Comparison of ENCODE assay signal across 8 cellular contexts in the genomic region with DNA sequence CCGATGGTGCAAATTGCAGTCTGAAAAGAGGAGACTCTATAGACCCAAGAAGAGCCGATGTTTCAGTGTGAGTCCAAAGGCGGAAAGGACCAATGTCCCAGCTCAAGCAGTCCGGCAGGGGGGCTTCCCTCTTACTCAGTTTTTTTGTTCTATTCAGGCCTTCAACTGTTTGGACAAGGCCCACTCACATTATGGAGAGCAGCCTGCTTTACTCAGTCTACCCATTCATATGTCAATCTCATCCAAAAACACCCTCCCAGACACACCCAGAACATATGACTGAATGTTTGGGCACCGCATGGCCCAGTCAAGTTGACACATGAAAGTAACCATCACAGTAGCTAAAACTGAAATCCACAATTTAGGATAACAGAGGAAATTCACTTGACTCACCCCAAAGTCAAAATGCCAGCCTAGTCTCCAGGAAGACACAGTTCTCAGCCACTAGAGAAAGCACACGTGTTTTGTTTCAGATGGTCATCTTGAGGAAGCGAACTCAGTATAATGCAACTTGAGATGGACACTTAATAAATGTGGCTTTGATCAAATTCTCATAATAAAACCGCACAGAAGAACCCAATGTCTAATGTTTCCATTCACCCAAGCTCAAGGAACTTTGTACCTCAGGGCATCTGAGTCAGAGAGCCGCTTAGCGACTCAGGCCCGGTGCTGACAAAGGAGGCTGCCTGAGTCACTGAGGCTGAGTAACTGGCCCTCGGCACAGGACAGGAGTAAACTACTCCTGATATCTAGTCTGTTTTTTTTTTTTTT. TPM values are rescaled to one million over a fixed set of nuclear protein-coding genes. Genes with fewer than 3 reads are reported as not detected.
A peak's percentile ranks its signal among the peaks of the same experiment; 100 is the strongest.
DNase-seq lines count a peak whose midpoint lies in the region; ATAC-seq, FAIRE-seq and TF ChIP-seq lines count a peak whose summit lies in the region.

No MANE protein-coding gene starts in this region.

- no peaks in the 10 kb centered on the region for H3K36me3 Mint-ChIP-seq in CD14-positive monocyte

- H3K4me1 Mint-ChIP-seq in CD14-positive monocyte: peaks cover 10% of the 10 kb centered on the region

- intact Hi-C loops in endothelial cell of umbilical vein (cut with micrococcal nuclease) (loop anchor here (1.0 to 10.0 kb wide), 3 partner anchors 7 to 798 kb away; a partner anchor contains a TSS), CD14-positive monocyte (cut with micrococcal nuclease) (no loop called here)

- CTCF ChIA-PET in BJ (lab: Yijun Ruan, JAX) (interaction anchor here (0.6 to 1.7 kb wide), 5 partner anchors 16 to 68 kb away, joined by 3 to 8 read pairs (median 3); no protein-coding TSS in a partner anchor), endothelial cell of umbilical vein (lab: Charles Lee) (interaction anchor here (0.8 to 4.7 kb wide), 4 partner anchors 8 to 125 kb away, joined by 3 to 31 read pairs (median 3); no protein-coding TSS in a partner anchor)

- H3K9ac ChIP-seq in endothelial cell of umbilical vein (replicated peaks; ENCODE audit: extremely low read depth, insufficient read depth, low read length): peak overlapping the region; percentile 100
- no peak overlapping the region for H3K9ac ChIP-seq in rectal smooth muscle tissue (ENCODE audit: low read length)

- FAIRE-seq in endothelial cell of umbilical vein (lab: Jason Lieb, UNC): peak; percentile 73

- peak overlapping the region; percentile 75 for H3K4me2 ChIP-seq in endothelial cell of umbilical vein (ENCODE audit: insufficient read depth, low read length)

- peaks cover 78% of the 10 kb centered on the region for H3K79me2 ChIP-seq in endothelial cell of umbilical vein (ENCODE audit: control insufficient read depth, insufficient read depth, low read length)

- H4K20me1 ChIP-seq in endothelial cell of umbilical vein (replicated peaks; ENCODE audit: control insufficient read depth, extremely low read depth, insufficient read depth, low read length): no peaks in the 10 kb centered on the region

- TF ChIP-seq CTCF in BJ (IDR thresholded peaks at IDR 0.05; ENCODE audit: insufficient read depth, low read depth, low read length) (no peak), endothelial cell of umbilical vein (IDR thresholded peaks at IDR 0.05; ENCODE audit: extremely low read depth in 1 of 2, insufficient read depth in 1 of 2, low read depth in 1 of 2, low read length in 2 of 2) (no peak), CD14-positive monocyte (IDR thresholded peaks at IDR 0.05) (no peak)

- H3K27ac Mint-ChIP-seq in CD14-positive monocyte: no peak overlapping the region

- H2AFZ ChIP-seq in endothelial cell of umbilical vein (ENCODE audit: low read depth, low read length): no peak overlapping the region

- peak overlapping the region in 1 of 2 donors; percentile 56 for H3K4me3 Mint-ChIP-seq in CD14-positive monocyte

- no peaks in the 10 kb centered on the region for H3K27me3 ChIP-seq in BJ (ENCODE audit: control insufficient read depth, insufficient read depth, low read length)
- H3K27me3 ChIP-seq in endothelial cell of umbilical vein (ENCODE audit: control insufficient read depth in 2 of 2, insufficient read depth in 2 of 2, low read length in 2 of 2): no peaks in the 10 kb centered on the region
- H3K27me3 ChIP-seq in rectal smooth muscle tissue (ENCODE audit: control insufficient read depth, insufficient read depth, low read length): no peaks in the 10 kb centered on the region

- H3K9me1 ChIP-seq in endothelial cell of umbilical vein (replicated peaks; ENCODE audit: control insufficient read depth, extremely low read depth, insufficient read depth, low read length): no peaks in the 10 kb centered on the region

- H3K27ac ChIP-seq in endothelial cell of umbilical vein (ENCODE audit: insufficient read depth, low read depth, low read length) (peak overlapping the region; percentile 92), rectal smooth muscle tissue (ENCODE audit: low read depth, low read length) (no peak overlapping the region)

- POLR2A ChIA-PET in BJ (lab: Charles Lee) (interaction anchor here (0.7 kb wide), 1 partner anchor 18 kb away, joined by 21 read pairs; no protein-coding TSS in a partner anchor), endothelial cell of umbilical vein (lab: Charles Lee) (interaction anchor here (0.7 to 2.4 kb wide), 5 partner anchors 8 to 121 kb away, joined by 3 to 7 read pairs (median 4); no protein-coding TSS in a partner anchor)

- BruUV-seq in endothelial cell of umbilical vein (replicated peaks; lab: Mats Ljungman, UMichigan): TSS peak; percentile 29

- no peaks in the 10 kb centered on the region for H3K9me3 ChIP-seq in endothelial cell of umbilical vein (replicated peaks; ENCODE audit: control insufficient read depth, insufficient read depth, low read length)

- H3K36me3 ChIP-seq in BJ (ENCODE audit: control insufficient read depth, insufficient read depth, low read length): peaks cover 8% of the 10 kb centered on the region
- peaks cover 5 to 12% of the 10 kb centered on the region in 2 experiments for H3K36me3 ChIP-seq in endothelial cell of umbilical vein (ENCODE audit: control insufficient read depth in 2 of 2, extremely low read depth in 1 of 2, insufficient read depth in 2 of 2, low read length in 2 of 2)
- no peaks in the 10 kb centered on the region for H3K36me3 ChIP-seq in rectal smooth muscle tissue (ENCODE audit: control insufficient read depth, insufficient read depth, low read length)

- H3K9me3 Mint-ChIP-seq in CD14-positive monocyte: peaks cover 0 to 9% (median 3%) of the 10 kb centered on the region in 7 donors

- ATAC-seq in HG03139 (IDR thresholded peaks at IDR 0.05; ENCODE audit: unreplicated experiment) (no peak), GM19467 (IDR thresholded peaks at IDR 0.05; ENCODE audit: unreplicated experiment) (no peak), HG03159 (IDR thresholded peaks at IDR 0.05; ENCODE audit: unreplicated experiment) (no peak)

- dilution Hi-C loops in endothelial cell of umbilical vein (cut with MboI; ENCODE audit: extremely low pct_ligation_motif_present, low sequenced_read_pairs): no loop called here

- H3K27me3 Mint-ChIP-seq in CD14-positive monocyte (ENCODE audit: low read depth in 3 of 3): peaks cover 43 to 58% (median 44%) of the 10 kb centered on the region in 3 donors

- DNase-seq in BJ (ENCODE audit: low read depth) (peak; percentile 98), OCI-M1 (lab: John Stamatoyannopoulos, UW) (peak; percentile 62), endothelial cell of umbilical vein (ENCODE audit: low read depth, low spot score) (peak; percentile 90), CD14-positive monocyte (ENCODE audit: low spot score) (no peak)

- H3K4me3 ChIP-seq in BJ (ENCODE audit: low read depth, low read length) (peak overlapping the region; percentile 100), endothelial cell of umbilical vein (replicated peaks in 1 of 3; ENCODE audit: insufficient read depth in 1 of 3, low read depth in 1 of 3, low read length in 3 of 3) (peak overlapping the region; percentile 59 to 99 (median 76)), rectal smooth muscle tissue (ENCODE audit: low read length) (peak overlapping the region; percentile 14)

- TF ChIP-seq POLR2A in endothelial cell of umbilical vein (IDR thresholded peaks at IDR 0.05; ENCODE audit: low read depth, low read length): peak; percentile 88

- H3K4me1 ChIP-seq in endothelial cell of umbilical vein (ENCODE audit: control insufficient read depth, extremely low read depth, insufficient read depth, low read length) (peaks cover 52% of the 10 kb centered on the region), rectal smooth muscle tissue (ENCODE audit: control insufficient read depth, insufficient read depth, low read length) (peaks cover 7% of the 10 kb centered on the region)

TF ChIP-seq in endothelial cell of umbilical vein, 7 proteins besides CTCF, POLR2A, EP300 and RAD21:
- TF ChIP-seq EZH2 (IDR thresholded peaks at IDR 0.05; ENCODE audit: borderline replicate concordance, low read depth, low read length, severe bottlenecking) (no peak), FOS (IDR thresholded peaks at IDR 0.05; ENCODE audit: borderline replicate concordance, insufficient read depth, low read length) (peak; percentile 98), GATA2 (IDR thresholded peaks at IDR 0.05; ENCODE audit: insufficient read depth, insufficient read length, low read depth, low read length) (peak; percentile 49), POLR2AphosphoS5 (IDR thresholded peaks at IDR 0.05; ENCODE audit: insufficient read depth, low read depth, low read length) (peak; percentile 83), JUN (IDR thresholded peaks at IDR 0.05; ENCODE audit: borderline replicate concordance, insufficient read depth, insufficient read length, low read depth) (peak; percentile 60), MYC (IDR thresholded peaks at IDR 0.05; ENCODE audit: low read depth, low read length) (no peak)
- TF ChIP-seq, protein P1, sequence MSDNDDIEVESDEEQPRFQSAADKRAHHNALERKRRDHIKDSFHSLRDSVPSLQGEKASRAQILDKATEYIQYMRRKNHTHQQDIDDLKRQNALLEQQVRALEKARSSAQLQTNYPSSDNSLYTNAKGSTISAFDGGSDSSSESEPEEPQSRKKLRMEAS (IDR thresholded peaks at IDR 0.05; ENCODE audit: insufficient read depth, insufficient read length): peak; percentile 54
TF ChIP-seq in endothelial cell of umbilical vein: peak in this region for 5.

RNA-seq across cellular contexts. Expression of a gene that starts 2.4 kb away (rescaled TPM):
- 472 and 546 TPM in 2 replicates for polyA plus RNA-seq in BJ (2011; rRNA removed)
- 254 and 426 TPM in 2 replicates for polyA minus RNA-seq in BJ (2011; rRNA and poly(A)+ RNA removed)
- 178 and 197 TPM in 2 replicates for total RNA-seq in endothelial cell of umbilical vein
- polyA plus RNA-seq in endothelial cell of umbilical vein: 491 and 497 TPM in 2 replicates
- polyA plus RNA-seq in endothelial cell of umbilical vein (2011; cell fraction: cytosol; rRNA removed): 433 and 443 TPM in 2 replicates
- polyA plus RNA-seq in endothelial cell of umbilical vein (2011; cell fraction: nucleus; rRNA removed): 279 and 307 TPM in 2 replicates
- polyA plus RNA-seq in endothelial cell of umbilical vein (2012): 357 and 359 TPM in 2 replicates
- 419 and 437 TPM in 2 replicates for polyA minus RNA-seq in endothelial cell of umbilical vein
- polyA minus RNA-seq in endothelial cell of umbilical vein (2011; cell fraction: cytosol; rRNA and poly(A)+ RNA removed): 23.9 TPM
- polyA minus RNA-seq in endothelial cell of umbilical vein (2011; cell fraction: nucleus; rRNA and poly(A)+ RNA removed): 243 and 285 TPM in 2 replicates
- polyA plus RNA-seq in CD14-positive monocyte: under 1 TPM; 0.03 TPM

RNA-seq across cellular contexts. Expression of a gene that starts 59.1 kb away (rescaled TPM):
- 12.2 and 14.6 TPM in 2 replicates for polyA plus RNA-seq in BJ (2011; rRNA removed)
- 4.7 TPM in 2 replicates for polyA minus RNA-seq in BJ (2011; rRNA and poly(A)+ RNA removed)
- total RNA-seq in endothelial cell of umbilical vein: 15.0 and 16.0 TPM in 2 replicates
- polyA plus RNA-seq in endothelial cell of umbilical vein: 3.6 and 4.6 TPM in 2 replicates
- 6.9 and 8.1 TPM in 2 replicates for polyA plus RNA-seq in endothelial cell of umbilical vein (2011; cell fraction: cytosol; rRNA removed)
- 4.5 and 8.9 TPM in 2 replicates for polyA plus RNA-seq in endothelial cell of umbilical vein (2011; cell fraction: nucleus; rRNA removed)
- polyA plus RNA-seq in endothelial cell of umbilical vein (2012): 13.9 and 19.0 TPM in 2 replicates
- polyA minus RNA-seq in endothelial cell of umbilical vein: 3.9 and 4.4 TPM in 2 replicates
- polyA minus RNA-seq in endothelial cell of umbilical vein (2011; cell fraction: cytosol; rRNA and poly(A)+ RNA removed): 7.0 TPM
- polyA minus RNA-seq in endothelial cell of umbilical vein (2011; cell fraction: nucleus; rRNA and poly(A)+ RNA removed): 4.2 and 6.7 TPM in 2 replicates
- polyA plus RNA-seq in CD14-positive monocyte: 10 to 100 TPM in 1 of 2 donors, 1 to 10 TPM in 1; 8.6 to 10.4 TPM

Comparison
In these comparisons a context has a peak if more than half of its experiments do, and no peak if none do; other contexts are left out.
1. H3K4me3 ChIP-seq: peak in every context shown above with its lines; median percentile 100 in BJ; 76 in endothelial cell of umbilical vein; 14 in rectal smooth muscle tissue.
2. RNA of a gene that starts 2.4 kb away (polyA plus RNA-seq): 472 to 546 TPM in BJ and 279 to 497 TPM in endothelial cell of umbilical vein; 0.03 TPM in CD14-positive monocyte; every median in the first group is over 100 times any median in the second.